In the genomic region with DNA sequence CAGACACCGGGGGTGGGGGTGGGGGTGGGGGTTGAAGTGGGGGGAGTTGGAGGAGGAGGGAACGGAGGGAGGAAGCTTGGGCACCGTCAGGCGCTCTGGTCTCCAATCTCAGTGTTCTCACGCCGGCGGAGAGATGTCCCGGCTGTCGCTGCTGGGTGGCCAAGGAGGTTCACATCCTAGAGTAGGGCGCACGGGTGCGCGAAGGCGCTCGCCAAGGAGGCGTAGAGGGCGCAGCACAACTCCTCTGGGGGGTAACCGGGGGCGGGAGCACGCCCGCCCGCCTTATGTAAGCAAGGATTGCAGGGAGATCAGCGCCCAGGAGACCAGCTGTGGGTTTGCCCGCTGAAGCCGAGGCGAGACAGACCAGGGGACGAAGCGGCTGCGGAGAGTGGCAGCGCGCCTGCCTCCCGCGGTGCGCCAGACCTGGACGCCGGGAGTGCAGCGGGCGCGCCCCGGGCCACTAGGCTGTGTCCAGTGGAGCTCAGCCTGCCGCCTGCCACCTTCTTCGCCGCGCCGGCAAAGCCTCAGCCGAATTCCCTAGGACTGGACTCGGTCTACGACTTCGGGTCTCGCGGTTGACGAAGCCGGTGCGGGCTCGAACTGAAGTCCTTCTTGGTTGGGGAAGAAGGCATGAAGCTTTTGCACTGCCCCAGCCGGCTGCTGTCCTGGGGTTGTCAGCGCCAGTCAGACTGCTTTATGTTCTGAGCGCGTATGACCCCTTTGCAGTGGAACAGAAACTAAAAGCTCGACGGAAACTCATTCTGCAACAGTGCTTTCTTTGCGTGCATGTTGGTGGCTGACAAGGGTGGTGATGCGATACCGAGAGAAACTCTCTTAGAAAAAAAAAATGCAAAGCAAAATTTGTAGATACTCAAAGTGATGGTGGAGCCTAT, we compare ENCODE assay signal across 8 cellular contexts. TPM values are rescaled to one million over a fixed set of nuclear protein-coding genes. Genes with fewer than 3 reads are reported as not detected.
A peak's percentile ranks its signal among the peaks of the same experiment; 100 is the strongest.
DNase-seq lines count a peak whose midpoint lies in the region; ATAC-seq, FAIRE-seq and TF ChIP-seq lines count a peak whose summit lies in the region.

No MANE protein-coding gene starts in this region.

- H3K27me3 Mint-ChIP-seq in T-cell = peaks cover 46 to 47% of the 10 kb centered on the region in 2 donors

- peak overlapping the region; percentile 8 for H3K9ac ChIP-seq in endothelial cell of umbilical vein (replicated peaks; ENCODE audit: extremely low read depth, insufficient read depth, low read length)

- DNase-seq in AG08396 (ENCODE audit: low spot score) (peak; percentile 31), T-cell (no peak), endothelial cell of umbilical vein (ENCODE audit: low read depth, low spot score) (peak; percentile 41), midbrain (lab: John Stamatoyannopoulos, UW) (peak; percentile 82), tibial nerve (ENCODE audit: low spot score in 2 of 2) (peak; percentile 18 to 25), NCI-H2171 treated with DMSO at 0.1 percent for 48 hours (lab: John Stamatoyannopoulos, UW) (no peak)

- no peaks in the 10 kb centered on the region for H3K9me3 Mint-ChIP-seq in T-cell

- peak in 1 of 2 donors; percentile 26 for TF ChIP-seq EP300 in tibial nerve (IDR thresholded peaks at IDR 0.05)

- H3K27ac Mint-ChIP-seq in T-cell = no peak overlapping the region

- H3K4me1 ChIP-seq in endothelial cell of umbilical vein (ENCODE audit: control insufficient read depth, extremely low read depth, insufficient read depth, low read length) (peaks cover 20% of the 10 kb centered on the region), tibial nerve (peaks cover 0 to 34% (median 0%) of the 10 kb centered on the region in 4 donors)

- H3K9me1 ChIP-seq in endothelial cell of umbilical vein (replicated peaks; ENCODE audit: control insufficient read depth, extremely low read depth, insufficient read depth, low read length) = no peaks in the 10 kb centered on the region

- H3K79me2 ChIP-seq in endothelial cell of umbilical vein (ENCODE audit: control insufficient read depth, insufficient read depth, low read length) = no peaks in the 10 kb centered on the region

- intact Hi-C loops in endothelial cell of umbilical vein (cut with micrococcal nuclease) = loop anchor here (2.0 to 10.0 kb wide), 2 partner anchors 383 to 805 kb away; no protein-coding TSS in a partner anchor

- dilution Hi-C loops in endothelial cell of umbilical vein (cut with MboI; ENCODE audit: extremely low pct_ligation_motif_present, low sequenced_read_pairs) = no loop called here

- TF ChIP-seq CTCF in endothelial cell of umbilical vein (IDR thresholded peaks at IDR 0.05; ENCODE audit: extremely low read depth in 1 of 2, insufficient read depth in 1 of 2, low read depth in 1 of 2, low read length in 2 of 2) (no peak), tibial nerve (IDR thresholded peaks at IDR 0.05) (no peak)

- peak overlapping the region; percentile 89 for H2AFZ ChIP-seq in endothelial cell of umbilical vein (ENCODE audit: low read depth, low read length)

- CTCF ChIA-PET in T-cell (lab: Charles Lee) (no interaction called here), endothelial cell of umbilical vein (lab: Charles Lee) (interaction anchor here (3.5 to 3.7 kb wide), 2 partner anchors 11 to 40 kb away, joined by 15 to 21 read pairs; no protein-coding TSS in a partner anchor)

- no peaks in the 10 kb centered on the region for H3K36me3 Mint-ChIP-seq in T-cell

- no peak overlapping the region for H3K27ac ChIP-seq in endothelial cell of umbilical vein (ENCODE audit: insufficient read depth, low read depth, low read length)
- peak overlapping the region; percentile 41 to 83 (median 70) for H3K27ac ChIP-seq in tibial nerve

- WGBS in tibial nerve, 2 donors = 1 to 2% methylated on average over 28 to 30 of the region's 64 CpGs

- FAIRE-seq in endothelial cell of umbilical vein (lab: Jason Lieb, UNC) = peak; percentile 90

- TF ChIP-seq POLR2A in endothelial cell of umbilical vein (IDR thresholded peaks at IDR 0.05; ENCODE audit: low read depth, low read length) (no peak), tibial nerve (IDR thresholded peaks at IDR 0.05) (no peak)

- ATAC-seq in GM18520 (IDR thresholded peaks at IDR 0.05; ENCODE audit: unreplicated experiment) (peak; percentile 95), HG03039 (IDR thresholded peaks at IDR 0.05; ENCODE audit: unreplicated experiment) (peak; percentile 88), T-cell (replicated peaks in 1 of 4) (peak in 1 of 4 experiments; percentile 17)

- H3K36me3 ChIP-seq in endothelial cell of umbilical vein (ENCODE audit: control insufficient read depth in 2 of 2, extremely low read depth in 1 of 2, insufficient read depth in 2 of 2, low read length in 2 of 2) (no peaks in the 10 kb centered on the region), tibial nerve (no peaks in the 10 kb centered on the region)

- H3K27me3 ChIP-seq in endothelial cell of umbilical vein (ENCODE audit: control insufficient read depth in 2 of 2, insufficient read depth in 2 of 2, low read length in 2 of 2) (peaks cover 38 to 42% of the 10 kb centered on the region in 2 experiments), tibial nerve (no peaks in the 10 kb centered on the region)

- no TSS peak for BruUV-seq in endothelial cell of umbilical vein (replicated peaks; lab: Mats Ljungman, UMichigan)

- H3K9me3 ChIP-seq in endothelial cell of umbilical vein (replicated peaks; ENCODE audit: control insufficient read depth, insufficient read depth, low read length) (no peaks in the 10 kb centered on the region), tibial nerve (no peaks in the 10 kb centered on the region)

- peak overlapping the region; percentile 55 to 88 (median 82) for H3K4me3 ChIP-seq in endothelial cell of umbilical vein (replicated peaks in 1 of 3; ENCODE audit: insufficient read depth in 1 of 3, low read depth in 1 of 3, low read length in 3 of 3)
- H3K4me3 ChIP-seq in tibial nerve = peak overlapping the region; percentile 47 to 73 (median 58)

- H3K4me1 Mint-ChIP-seq in T-cell = peaks cover 10 to 20% (median 16%) of the 10 kb centered on the region in 3 donors

- H3K4me3 Mint-ChIP-seq in T-cell = peak overlapping the region; percentile 64 to 68 (median 66)

- POLR2A ChIA-PET in T-cell (lab: Charles Lee) (no interaction called here), endothelial cell of umbilical vein (lab: Charles Lee) (no interaction called here)

- H3K4me2 ChIP-seq in endothelial cell of umbilical vein (ENCODE audit: insufficient read depth, low read length) = peak overlapping the region; percentile 98

- no peaks in the 10 kb centered on the region for H4K20me1 ChIP-seq in endothelial cell of umbilical vein (replicated peaks; ENCODE audit: control insufficient read depth, extremely low read depth, insufficient read depth, low read length)

TF ChIP-seq in endothelial cell of umbilical vein, 7 proteins besides CTCF, POLR2A, EP300 and RAD21:
- TF ChIP-seq JUN (IDR thresholded peaks at IDR 0.05; ENCODE audit: borderline replicate concordance, insufficient read depth, insufficient read length, low read depth) (no peak), POLR2AphosphoS5 (IDR thresholded peaks at IDR 0.05; ENCODE audit: insufficient read depth, low read depth, low read length) (no peak), EZH2 (IDR thresholded peaks at IDR 0.05; ENCODE audit: borderline replicate concordance, low read depth, low read length, severe bottlenecking) (peak; percentile 28), MAX (IDR thresholded peaks at IDR 0.05; ENCODE audit: insufficient read depth, insufficient read length) (no peak), GATA2 (IDR thresholded peaks at IDR 0.05; ENCODE audit: insufficient read depth, insufficient read length, low read depth, low read length) (no peak)
TF ChIP-seq in endothelial cell of umbilical vein: peak in this region for 1.

RNA-seq across cellular contexts. Expression of gene UNC5C, which starts 0.7 kb away (rescaled TPM):
- total RNA-seq in T-cell (not detected), endothelial cell of umbilical vein (0.44 and 0.53 TPM in 2 replicates), tibial nerve (1 to 10 TPM; 1.2 to 5.0 (median 3.0) TPM)
- polyA plus RNA-seq in endothelial cell of umbilical vein = 0.32 and 0.44 TPM in 2 replicates
- 0.14 and 0.20 TPM in 2 replicates for polyA plus RNA-seq in endothelial cell of umbilical vein (2011; cell fraction: cytosol; rRNA removed)
- polyA plus RNA-seq in endothelial cell of umbilical vein (2011; cell fraction: nucleus; rRNA removed) = 0.54 and 0.66 TPM in 2 replicates
- polyA plus RNA-seq in endothelial cell of umbilical vein (2012) = 0.49 and 0.92 TPM in 2 replicates
- 2.1 and 3.2 TPM in 2 replicates for polyA minus RNA-seq in endothelial cell of umbilical vein
- not detected for polyA minus RNA-seq in endothelial cell of umbilical vein (2011; cell fraction: cytosol; rRNA and poly(A)+ RNA removed)
- polyA minus RNA-seq in endothelial cell of umbilical vein (2011; cell fraction: nucleus; rRNA and poly(A)+ RNA removed) = 2.1 and 3.4 TPM in 2 replicates

Comparison
In these comparisons a context has a peak if more than half of its experiments do, and no peak if none do; other contexts are left out.
1. DNase-seq: peak in AG08396 (single experiment), endothelial cell of umbilical vein (single experiment), midbrain (single experiment) and tibial nerve (2 of 2); none in T-cell (0 of 34) and NCI-H2171 treated with DMSO at 0.1 percent for 48 hours (single experiment).